ENCODE assay signal across 8 cellular contexts in the genomic region with DNA sequence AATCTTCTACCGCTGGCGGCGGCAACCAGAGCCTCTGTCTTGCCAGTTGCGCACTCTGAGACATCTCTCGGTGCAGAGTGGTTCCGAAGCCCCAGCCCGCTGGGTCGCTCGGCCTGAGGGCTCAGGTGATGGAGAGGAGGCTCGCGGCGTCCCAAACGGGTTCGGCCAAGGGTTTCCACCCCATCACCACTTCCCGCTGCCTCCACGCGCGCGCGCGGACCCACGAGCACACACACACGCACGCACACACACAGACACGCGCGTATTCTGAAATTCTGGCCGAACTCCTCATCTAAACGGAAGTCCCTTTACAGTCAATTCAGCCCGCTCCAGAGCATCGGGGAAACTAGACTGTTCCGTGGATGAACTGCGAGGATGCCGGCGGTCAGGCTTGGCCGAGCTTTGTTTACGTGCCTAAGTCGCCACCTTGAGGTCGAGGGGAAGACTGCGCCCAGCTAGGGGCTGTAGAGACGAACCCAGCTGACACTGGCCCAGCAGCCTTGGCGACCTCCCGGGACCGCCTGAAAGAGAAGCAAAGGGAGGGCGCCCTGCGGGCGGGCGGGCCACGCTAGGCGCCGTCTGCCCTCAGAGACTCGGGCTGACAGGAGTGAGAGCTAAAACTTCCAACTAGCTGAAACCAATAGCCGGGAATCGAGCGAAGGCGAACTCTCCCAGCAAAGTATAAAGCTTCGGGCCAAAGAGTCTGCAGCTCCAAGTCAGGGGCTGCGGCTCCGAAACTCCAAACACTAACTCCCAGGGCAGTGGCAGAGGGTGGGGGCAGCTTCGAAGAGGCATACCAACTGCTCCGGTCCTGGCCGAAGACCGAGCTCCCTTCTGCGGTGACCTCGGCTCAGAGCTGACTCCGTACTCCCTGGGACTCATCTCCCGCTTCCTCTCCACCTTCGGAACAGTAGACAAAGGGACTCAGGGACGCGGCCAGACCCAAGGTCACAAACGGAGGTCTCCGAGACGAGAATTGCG.
DNase-seq lines count a peak whose midpoint lies in the region; ATAC-seq and TF ChIP-seq lines count a peak whose summit lies in the region.

No MANE protein-coding gene starts in this region.

- peak overlapping the region; percentile 76 for H3K4me3 Mint-ChIP-seq in activated CD4-positive, alpha-beta T cell treated with anti-CD3 and anti-CD28 coated beads, Interleukin-2, amount 10 ng/mL, durations not matched to agents 24 days and 14 days

- H3K27me3 Mint-ChIP-seq in activated CD4-positive, alpha-beta T cell treated with anti-CD3 and anti-CD28 coated beads, Interleukin-2, amount 10 ng/mL, durations not matched to agents 24 days and 14 days: peaks cover 50% of the 10 kb centered on the region

- H3K36me3 ChIP-seq in effector memory CD4-positive, alpha-beta T cell (ENCODE audit: control insufficient read depth, insufficient read depth, low read length): no peaks in the 10 kb centered on the region
- H3K36me3 ChIP-seq in lower lobe of right lung: no peaks in the 10 kb centered on the region

- TF ChIP-seq CTCF in lower lobe of right lung (IDR thresholded peaks at IDR 0.05): peak; percentile 87

- H3K27ac Mint-ChIP-seq in activated CD4-positive, alpha-beta T cell treated with anti-CD3 and anti-CD28 coated beads, Interleukin-2, amount 10 ng/mL, durations not matched to agents 24 days and 14 days: peak overlapping the region; percentile 12

- no peak overlapping the region for H3K27ac ChIP-seq in effector memory CD4-positive, alpha-beta T cell (ENCODE audit: insufficient read depth, low read length, poor library complexity, severe bottlenecking)
- no peak overlapping the region for H3K27ac ChIP-seq in lower lobe of right lung

- peaks cover 14% of the 10 kb centered on the region for H3K4me1 ChIP-seq in effector memory CD4-positive, alpha-beta T cell (ENCODE audit: control insufficient read depth, insufficient read depth, low read length, poor library complexity, severe bottlenecking)
- peaks cover 28% of the 10 kb centered on the region for H3K4me1 ChIP-seq in lower lobe of right lung

- H3K9me3 ChIP-seq in effector memory CD4-positive, alpha-beta T cell (ENCODE audit: control insufficient read depth, low read length): no peaks in the 10 kb centered on the region
- H3K9me3 ChIP-seq in lower lobe of right lung: no peaks in the 10 kb centered on the region

- H3K36me3 Mint-ChIP-seq in activated CD4-positive, alpha-beta T cell treated with anti-CD3 and anti-CD28 coated beads, Interleukin-2, amount 10 ng/mL, durations not matched to agents 24 days and 14 days (ENCODE audit: low read depth): no peaks in the 10 kb centered on the region

- peak overlapping the region; percentile 53 for H3K4me3 ChIP-seq in effector memory CD4-positive, alpha-beta T cell (ENCODE audit: insufficient read depth, low read depth, low read length, poor library complexity, severe bottlenecking)
- H3K4me3 ChIP-seq in lower lobe of right lung: peak overlapping the region; percentile 44

- peaks cover 57% of the 10 kb centered on the region for H3K27me3 ChIP-seq in effector memory CD4-positive, alpha-beta T cell (replicated peaks; ENCODE audit: control insufficient read depth, insufficient read depth, low read length, poor library complexity, severe bottlenecking)
- peaks cover 73% of the 10 kb centered on the region for H3K27me3 ChIP-seq in lower lobe of right lung (ENCODE audit: low read depth)

- intact Hi-C loops in activated CD4-positive, alpha-beta T cell treated with anti-CD3 and anti-CD28 coated beads, Interleukin-2, amount 10 ng/mL, durations not matched to agents 24 days and 14 days (cut with micrococcal nuclease): loop anchor here (1.0 to 10.0 kb wide), 5 partner anchors 9 to 1109 kb away; no protein-coding TSS in a partner anchor
- intact Hi-C loops in lower lobe of right lung (cut with DNase I): no loop called here

- no peaks in the 10 kb centered on the region for H3K9me3 Mint-ChIP-seq in activated CD4-positive, alpha-beta T cell treated with anti-CD3 and anti-CD28 coated beads, Interleukin-2, amount 10 ng/mL, durations not matched to agents 24 days and 14 days

- peaks cover 16% of the 10 kb centered on the region for H3K4me1 Mint-ChIP-seq in activated CD4-positive, alpha-beta T cell treated with anti-CD3 and anti-CD28 coated beads, Interleukin-2, amount 10 ng/mL, durations not matched to agents 24 days and 14 days

- peak; percentile 77 for DNase-seq in CD1c-positive myeloid dendritic cell (ENCODE audit: extremely low spot score)
- DNase-seq in NCI-H446 treated with DMSO at 0.1 percent for 48 hours (lab: John Stamatoyannopoulos, UW): peak; percentile 48
- DNase-seq in activated CD4-positive, alpha-beta T cell treated with anti-CD3 and anti-CD28 coated beads, Interleukin-2, amount 10 ng/mL, durations not matched to agents 24 days and 14 days: peak; percentile 90
- peak in 1 of 3 donors; percentile 27 for DNase-seq in effector memory CD4-positive, alpha-beta T cell
- DNase-seq in lower lobe of right lung: peak; percentile 87
- DNase-seq in stimulated activated CD4-positive, alpha-beta T cell treated with anti-CD3 and anti-CD28 coated beads, TNF-alpha, amount 100 ng/mL, for 24 hours (ENCODE audit: low read depth in 3 of 3): peak; percentile 31 to 70 (median 39)

- ATAC-seq in GM19372 (IDR thresholded peaks at IDR 0.05; ENCODE audit: low read depth, unreplicated experiment): peak; percentile 99
- peak; percentile 99 for ATAC-seq in HG03442 (IDR thresholded peaks at IDR 0.05; ENCODE audit: unreplicated experiment)
- peak; percentile 96 to 98 for ATAC-seq in lower lobe of right lung
